ENCODE assay signal across 24 cellular contexts in the genomic region with DNA sequence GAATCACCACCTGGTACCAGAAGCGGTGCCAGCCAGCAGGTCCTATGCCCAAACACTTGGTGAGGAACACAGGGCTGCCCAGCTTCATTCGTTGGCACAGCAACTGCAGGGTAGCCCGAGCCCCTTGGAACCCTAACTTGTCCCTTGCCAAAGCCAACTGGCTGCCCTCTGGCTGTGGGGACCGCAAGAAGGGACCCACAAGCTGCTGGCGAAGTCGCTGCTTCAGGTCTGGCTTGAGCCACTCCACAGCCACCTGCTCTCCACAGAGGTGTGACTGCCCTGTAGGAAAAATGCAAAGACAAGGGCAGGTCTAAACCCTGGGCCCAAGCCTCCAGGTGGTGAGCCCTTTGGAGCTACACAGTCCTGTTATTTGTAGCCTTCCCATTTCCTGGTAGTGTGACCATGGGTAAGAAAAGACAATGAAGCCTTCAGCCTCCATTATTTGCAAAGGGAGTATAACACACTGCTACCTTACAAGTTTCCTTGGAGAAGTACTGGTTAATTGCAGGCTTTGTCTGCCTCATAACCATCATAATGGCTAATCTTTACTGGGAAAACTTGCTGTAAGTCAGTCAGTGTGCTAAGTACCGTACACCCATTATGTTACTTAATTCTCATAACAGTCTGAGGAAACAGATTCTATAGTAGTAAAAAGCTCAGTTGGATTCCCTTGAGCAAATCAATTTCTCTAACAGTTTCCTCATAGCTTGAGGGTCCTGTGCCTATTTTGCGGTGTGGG. TPM values are rescaled to one million over a fixed set of nuclear protein-coding genes. Genes with fewer than 3 reads are reported as not detected.
DNase-seq lines count a peak whose midpoint lies in the region; ATAC-seq, FAIRE-seq and TF ChIP-seq lines count a peak whose summit lies in the region.
"Had no signal": no experiment of that assay in that cellular context is flagged by ENCODE, and none has a peak within 500 bp of the region (broad histone marks: within the 10 kb centered on the region; RNA-seq: fewer than 3 reads in every experiment).

No MANE protein-coding gene starts in this region.

- BruUV-seq in HepG2 (replicated peaks; lab: Mats Ljungman, UMichigan): no TSS peak

- no peak overlapping the region for H3K4me2 ChIP-seq in HepG2 (ENCODE audit: low read depth, low read length)

- no peak for DNase-seq in HepG2 (ENCODE audit: low spot score)
- no peak for DNase-seq in right lobe of liver
- DNase-seq in endodermal cell: peak; percentile 48
- no peak for DNase-seq in activated CD8-positive, alpha-beta memory T cell treated with anti-CD3 and anti-CD28 coated beads for 24 hours
- DNase-seq in activated CD4-positive, alpha-beta T cell treated with anti-CD3 and anti-CD28 coated beads, Interleukin-2, amount 50 U/mL, for 48 hours: no peak
- no peak for DNase-seq in tibial nerve (ENCODE audit: low spot score in 2 of 2)
- DNase-seq: activated CD4-positive, alpha-beta T cell treated with anti-CD3 and anti-CD28 coated beads, Interleukin-2, amount 50 U/mL, for 1 hour; activated CD4-positive, CD25-positive, alpha-beta regulatory T cell; activated CD8-positive, alpha-beta memory T cell treated with anti-CD3 and anti-CD28 coated beads, Interleukin-2, amount 10 ng/mL, durations not matched to agents 7 days and 5 days; activated naive CD4-positive, alpha-beta T cell treated with anti-CD3 and anti-CD28 coated beads, Interleukin-2, amount 10 ng/mL, durations not matched to agents 7 days and 5 days; HCEC 1CT; KBM-7; left cardiac atrium; NCI-H1092 treated with DMSO at 0.1 percent for 48 hours; NCI-H187; NCI-H2171; NCI-H510A; stimulated activated CD4-positive, alpha-beta T cell treated with anti-CD3 and anti-CD28 coated beads, Interleukin-1b, Interleukin-23, amount 100 ng/mL, for 48 hours had no signal

- TF ChIP-seq CTCF in HepG2 (CRISPR knock-in tag; IDR thresholded peaks at IDR 0.05) (no peak), right lobe of liver (IDR thresholded peaks at IDR 0.05) (no peak), endodermal cell (conservative IDR thresholded peaks at IDR 0.05) (no peak), tibial nerve (IDR thresholded peaks at IDR 0.05) (no peak)

- H3K9ac ChIP-seq in HepG2 (ENCODE audit: insufficient read depth, low read depth, low read length): no peak overlapping the region
- no peak overlapping the region for H3K9ac ChIP-seq in HUES48 (ENCODE audit: low read depth, low read length)
- H3K9ac ChIP-seq in endodermal cell (ENCODE audit: extremely low read depth, low read length, poor library complexity, severe bottlenecking): no peak overlapping the region

- peaks cover 6% of the 10 kb centered on the region for H3K4me1 ChIP-seq in HepG2 (ENCODE audit: insufficient read depth, low read length)
- no peaks in the 10 kb centered on the region for H3K4me1 ChIP-seq in right lobe of liver
- H3K4me1 ChIP-seq in HUES48 (ENCODE audit: control insufficient read depth, insufficient read depth, low read length): peaks cover 9% of the 10 kb centered on the region; the same call in 1 of the 2 replicates
- H3K4me1 ChIP-seq in endodermal cell (ENCODE audit: control insufficient read depth, insufficient read depth, low read length): no peaks in the 10 kb centered on the region
- H3K4me1 ChIP-seq in tibial nerve: peaks cover 0 to 9% (median under 1%) of the 10 kb centered on the region in 4 donors

- H3K27ac ChIP-seq in HepG2 (ENCODE audit: extremely low read length, insufficient read depth, low read length) (no peak overlapping the region), right lobe of liver (no peak overlapping the region), HUES48 (ENCODE audit: low read depth, low read length) (peak overlapping the region; percentile 37), endodermal cell (ENCODE audit: low read depth, low read length) (no peak overlapping the region), tibial nerve (no peak overlapping the region)
- H3K27ac ChIP-seq: vagina had no signal

- H3K9me3 Mint-ChIP-seq in endodermal cell: no peaks in the 10 kb centered on the region
- H3K9me3 Mint-ChIP-seq: activated naive CD4-positive, alpha-beta T cell treated with anti-CD3 and anti-CD28 coated beads, Interleukin-2, amount 10 ng/mL, durations not matched to agents 7 days and 5 days; activated T-helper 1 cell treated with anti-CD3 and anti-CD28 coated beads, Interleukin-12 subunit alpha, Interleukin-12 subunit beta, Interleukin-2, Interleukin-4 antibody, amounts not matched to agents 30 ng/mL and 10 ng/mL and 1 ng/mL, durations not matched to agents 14 hours and 24 hours and 36 hours; stimulated activated naive CD8-positive, alpha-beta T cell treated with anti-CD3 and anti-CD28 coated beads, Interleukin-15, Interleukin-2, amounts not matched to agents 100 ng/mL and 50 ng/mL, for 24 hours had no signal

- H3K27me3 Mint-ChIP-seq in endodermal cell (ENCODE audit: insufficient read depth): no peaks in the 10 kb centered on the region
- H3K27me3 Mint-ChIP-seq: activated CD8-positive, alpha-beta memory T cell treated with anti-CD3 and anti-CD28 coated beads, Interleukin-2, amount 10 ng/mL, durations not matched to agents 7 days and 5 days; activated naive CD4-positive, alpha-beta T cell treated with anti-CD3 and anti-CD28 coated beads, Interleukin-2, amount 10 ng/mL, durations not matched to agents 7 days and 5 days; stimulated activated naive CD8-positive, alpha-beta T cell treated with anti-CD3 and anti-CD28 coated beads, Interleukin-15, Interleukin-2, amounts not matched to agents 100 ng/mL and 50 ng/mL, for 24 hours had no signal

- H3K79me2 ChIP-seq in HepG2 (ENCODE audit: insufficient read depth, low read length): peaks cover 5% of the 10 kb centered on the region

- no peak for TF ChIP-seq RAD21 in HepG2 (CRISPR knock-in tag; IDR thresholded peaks at IDR 0.05)

- WGBS in HepG2 (ENCODE audit: low lambda C conversion rate): 97% methylated on average over 5 of the region's 8 CpGs
- WGBS in right lobe of liver (ENCODE audit: insufficient coverage, low coverage, low lambda C conversion rate, missing lambda C conversion rate): 91% methylated on average over 2 of the region's 8 CpGs
- 94 to 100% methylated on average over 4 to 7 of the region's 8 CpGs for WGBS in endodermal cell (ENCODE audit: insufficient coverage in 1 of 2, insufficient read length in 1 of 2), 2 experiments
- 93 to 94% methylated on average over 5 of the region's 8 CpGs for WGBS in tibial nerve, 2 donors

- POLR2A ChIA-PET in HepG2 (lab: Yijun Ruan, JAX): no interaction called here

- peaks cover 25 to 61% of the 10 kb centered on the region in 2 experiments; a peak in 4 of 5 replicates for H3K36me3 ChIP-seq in HepG2 (replicated peaks in 1 of 2; ENCODE audit: control insufficient read depth in 1 of 2, insufficient read depth in 2 of 2, low read length in 2 of 2)
- H3K36me3 ChIP-seq in right lobe of liver: peaks cover 0 to 53% (median 14%) of the 10 kb centered on the region in 4 donors
- peaks cover 75% of the 10 kb centered on the region for H3K36me3 ChIP-seq in HUES48 (ENCODE audit: control insufficient read depth, insufficient read depth, low read length)
- peaks cover 57% of the 10 kb centered on the region for H3K36me3 ChIP-seq in endodermal cell (ENCODE audit: control insufficient read depth, insufficient read depth, low read length)
- H3K36me3 ChIP-seq in tibial nerve: peaks cover 2 to 97% (median 17%) of the 10 kb centered on the region in 3 donors

- H3K27ac Mint-ChIP-seq in endodermal cell: no peak overlapping the region
- H3K27ac Mint-ChIP-seq: activated CD8-positive, alpha-beta memory T cell treated with anti-CD3 and anti-CD28 coated beads, Interleukin-2, amount 10 ng/mL, durations not matched to agents 7 days and 5 days; activated naive CD4-positive, alpha-beta T cell treated with anti-CD3 and anti-CD28 coated beads, Interleukin-2, amount 10 ng/mL, durations not matched to agents 7 days and 5 days; activated T-helper 1 cell treated with anti-CD3 and anti-CD28 coated beads, Interleukin-12 subunit alpha, Interleukin-12 subunit beta, Interleukin-2, Interleukin-4 antibody, amounts not matched to agents 30 ng/mL and 10 ng/mL and 1 ng/mL, durations not matched to agents 14 hours and 24 hours and 36 hours; stimulated activated naive CD8-positive, alpha-beta T cell treated with anti-CD3 and anti-CD28 coated beads, Interleukin-15, Interleukin-2, amounts not matched to agents 100 ng/mL and 50 ng/mL, for 24 hours had no signal

- no peak overlapping the region for H3K4me3 Mint-ChIP-seq in endodermal cell
- H3K4me3 Mint-ChIP-seq: activated CD8-positive, alpha-beta memory T cell treated with anti-CD3 and anti-CD28 coated beads, Interleukin-2, amount 10 ng/mL, durations not matched to agents 7 days and 5 days; activated naive CD4-positive, alpha-beta T cell treated with anti-CD3 and anti-CD28 coated beads, Interleukin-2, amount 10 ng/mL, durations not matched to agents 7 days and 5 days; activated T-helper 1 cell treated with anti-CD3 and anti-CD28 coated beads, Interleukin-12 subunit alpha, Interleukin-12 subunit beta, Interleukin-2, Interleukin-4 antibody, amounts not matched to agents 30 ng/mL and 10 ng/mL and 1 ng/mL, durations not matched to agents 14 hours and 24 hours and 36 hours; stimulated activated naive CD8-positive, alpha-beta T cell treated with anti-CD3 and anti-CD28 coated beads, Interleukin-15, Interleukin-2, amounts not matched to agents 100 ng/mL and 50 ng/mL, for 24 hours had no signal

- in situ Hi-C loops in HepG2 (cut with HindIII; ENCODE audit: extremely low pct_ligation_motif_present, low pct_unique_long_range_greater_than_20kb): no loop called here

- H3K27me3 ChIP-seq in HepG2 (ENCODE audit: control insufficient read depth in 1 of 2, insufficient read depth in 2 of 2, low read length in 2 of 2) (no peaks in the 10 kb centered on the region), right lobe of liver (no peaks in the 10 kb centered on the region), HUES48 (ENCODE audit: control insufficient read depth, insufficient read depth, low read length) (no peaks in the 10 kb centered on the region), endodermal cell (ENCODE audit: control insufficient read depth, insufficient read depth, low read length, poor library complexity, severe bottlenecking) (no peaks in the 10 kb centered on the region), tibial nerve (no peaks in the 10 kb centered on the region)
- H3K27me3 ChIP-seq: vagina had no signal

- H3K9me3 ChIP-seq in HepG2 (ENCODE audit: low read length) (no peaks in the 10 kb centered on the region), right lobe of liver (no peaks in the 10 kb centered on the region), HUES48 (ENCODE audit: control insufficient read depth, insufficient read depth, low read length) (no peaks in the 10 kb centered on the region), endodermal cell (ENCODE audit: control insufficient read depth, low read length) (no peaks in the 10 kb centered on the region), tibial nerve (no peaks in the 10 kb centered on the region)
- H3K9me3 ChIP-seq: vagina had no signal

- no peak for FAIRE-seq in HepG2 (lab: Jason Lieb, UNC)

- no peak overlapping the region for H2AFZ ChIP-seq in HepG2 (ENCODE audit: low read length)

- peak; percentile 11; the same call in 2 of the 3 replicates for ATAC-seq in HepG2
- ATAC-seq in right lobe of liver: no peak
- ATAC-seq in GM21723 (IDR thresholded peaks at IDR 0.05; ENCODE audit: unreplicated experiment): no peak

- H3K4me3 ChIP-seq in HepG2 (replicated peaks in 1 of 3; ENCODE audit: insufficient read depth in 1 of 3, low read depth in 2 of 3, low read length in 3 of 3): no peak overlapping the region
- no peak overlapping the region for H3K4me3 ChIP-seq in right lobe of liver
- H3K4me3 ChIP-seq in HUES48 (ENCODE audit: low read depth, low read length): no peak overlapping the region
- no peak overlapping the region for H3K4me3 ChIP-seq in endodermal cell (ENCODE audit: low read length)
- H3K4me3 ChIP-seq in tibial nerve: no peak overlapping the region

- peaks cover 70% of the 10 kb centered on the region for H3K36me3 Mint-ChIP-seq in endodermal cell (ENCODE audit: low read depth)

- intact Hi-C loops in HepG2 (cut with micrococcal nuclease; ENCODE audit: unreplicated experiment) (no loop called here), right lobe of liver (cut with DNase I) (no loop called here)

- TF ChIP-seq POLR2A in HepG2 (IDR thresholded peaks at IDR 0.05; ENCODE audit: insufficient read depth in 1 of 2, low read depth in 2 of 2, low read length in 2 of 2) (no peak), right lobe of liver (IDR thresholded peaks at IDR 0.05) (no peak), tibial nerve (IDR thresholded peaks at IDR 0.05) (no peak)

- H3K4me1 Mint-ChIP-seq in endodermal cell: peaks cover 6% of the 10 kb centered on the region

- H4K20me1 ChIP-seq in HepG2 (ENCODE audit: insufficient read depth, low read length): no peaks in the 10 kb centered on the region

- TF ChIP-seq EP300 in HepG2 (IDR thresholded peaks at IDR 0.05; ENCODE audit: low read depth in 2 of 2, low read length in 2 of 2) (no peak), HepG2 (CRISPR knock-in tag; IDR thresholded peaks at IDR 0.05; ENCODE audit: borderline replicate concordance) (no peak), tibial nerve (IDR thresholded peaks at IDR 0.05) (no peak)

- CTCF ChIA-PET in HepG2 (lab: Yijun Ruan, JAX; ENCODE audit: low intra/inter-chr PET ratio, low total read pairs): no interaction called here

RNA-seq across cellular contexts. Expression of a gene that starts 1.7 kb away (rescaled TPM):
- total RNA-seq in HepG2 (2016; rRNA removed; fragmentation: Illumina TruSeq; extraction: Trizol) (0.17 and 0.55 TPM in 2 replicates), right lobe of liver (1 to 10 TPM in 1 of 6 experiments, under 1 TPM in 5; 0.27 to 1.4 (median 0.69) TPM), endodermal cell (1 to 10 TPM; 1.1 to 1.6 TPM), tibial nerve (1 to 10 TPM; 1.3 to 6.1 (median 2.0) TPM)
- not detected in 2 replicates for total RNA-seq in HepG2 (2016; cell fraction: cytosol; rRNA removed; fragmentation: Illumina TruSeq; extraction: Trizol; ENCODE audit: low read depth)
- 0.63 TPM in 1 of 2 replicates, not detected in the other for total RNA-seq in HepG2 (2016; cell fraction: insoluble cytoplasmic fraction; rRNA removed; fragmentation: Illumina TruSeq; extraction: Trizol)
- total RNA-seq in HepG2 (2016; cell fraction: membrane; rRNA removed; fragmentation: Illumina TruSeq; extraction: Trizol): 0.15 and 0.21 TPM in 2 replicates
- total RNA-seq in HepG2 (2016; cell fraction: nucleus; rRNA removed; fragmentation: Illumina TruSeq; extraction: Trizol): 0.93 and 1.1 TPM in 2 replicates
- 0.48 and 1.3 TPM in 2 replicates for polyA plus RNA-seq in HepG2 (2011; rRNA removed)
- 0.28 and 0.52 TPM in 2 replicates for polyA plus RNA-seq in HepG2 (2011; cell fraction: cytosol; rRNA removed)
- 8.9 and 9.8 TPM in 2 replicates for polyA plus RNA-seq in HepG2 (2011; cell fraction: nucleus; rRNA removed)
- polyA plus RNA-seq in HepG2 (2012): not detected in 2 replicates
- polyA plus RNA-seq in HepG2 (2016; cell fraction: cytosol; fragmentation: Illumina TruSeq; extraction: Trizol; ENCODE audit: low read depth): 0.07 TPM in 1 of 2 replicates, not detected in the other
- polyA plus RNA-seq in HepG2 (2016; cell fraction: insoluble cytoplasmic fraction; fragmentation: Illumina TruSeq; extraction: Trizol; ENCODE audit: low read depth): 0.15 TPM in 1 of 2 replicates, not detected in the other
- 0.23 TPM in 2 replicates for polyA plus RNA-seq in HepG2 (2016; cell fraction: membrane; fragmentation: Illumina TruSeq; extraction: Trizol; ENCODE audit: low read depth)
- 2.8 and 3.7 TPM in 2 replicates for polyA plus RNA-seq in HepG2 (2016; cell fraction: nucleus; fragmentation: Illumina TruSeq; extraction: Trizol; ENCODE audit: insufficient read depth, low read depth)
- polyA minus RNA-seq in HepG2 (2011; rRNA and poly(A)+ RNA removed; ENCODE audit: low replicate concordance): 0.88 and 1.3 TPM in 2 replicates
- not detected in 2 replicates for polyA minus RNA-seq in HepG2 (2011; cell fraction: cytosol; rRNA and poly(A)+ RNA removed)
- 1.2 and 1.4 TPM in 2 replicates for polyA minus RNA-seq in HepG2 (2011; cell fraction: nucleus; rRNA and poly(A)+ RNA removed)
- 1.8 TPM for polyA plus RNA-seq in endodermal cell (2013, experiment 1 of 2)
- 2.7 TPM for polyA plus RNA-seq in endodermal cell (2013, experiment 2 of 2)
- total RNA-seq: G401 had no signal

RNA-seq across cellular contexts. Expression of a gene that starts 6.9 kb away (rescaled TPM):
- 18.2 and 18.5 TPM in 2 replicates for total RNA-seq in HepG2 (2016; rRNA removed; fragmentation: Illumina TruSeq; extraction: Trizol)
- 1.8 and 2.8 TPM in 2 replicates for total RNA-seq in HepG2 (2016; cell fraction: cytosol; rRNA removed; fragmentation: Illumina TruSeq; extraction: Trizol; ENCODE audit: low read depth)
- total RNA-seq in HepG2 (2016; cell fraction: insoluble cytoplasmic fraction; rRNA removed; fragmentation: Illumina TruSeq; extraction: Trizol): 17.1 and 17.6 TPM in 2 replicates
- 8.8 TPM in 2 replicates for total RNA-seq in HepG2 (2016; cell fraction: membrane; rRNA removed; fragmentation: Illumina TruSeq; extraction: Trizol)
- 16.0 and 18.3 TPM in 2 replicates for total RNA-seq in HepG2 (2016; cell fraction: nucleus; rRNA removed; fragmentation: Illumina TruSeq; extraction: Trizol)
- 17.7 and 23.4 TPM in 2 replicates for polyA plus RNA-seq in HepG2 (2011; rRNA removed)
- 15.6 and 19.1 TPM in 2 replicates for polyA plus RNA-seq in HepG2 (2011; cell fraction: cytosol; rRNA removed)
- 55.5 and 55.6 TPM in 2 replicates for polyA plus RNA-seq in HepG2 (2011; cell fraction: nucleus; rRNA removed)
- polyA plus RNA-seq in HepG2 (2012): 13.9 and 15.2 TPM in 2 replicates
- 1.9 and 2.1 TPM in 2 replicates for polyA plus RNA-seq in HepG2 (2016; cell fraction: cytosol; fragmentation: Illumina TruSeq; extraction: Trizol; ENCODE audit: low read depth)
- polyA plus RNA-seq in HepG2 (2016; cell fraction: insoluble cytoplasmic fraction; fragmentation: Illumina TruSeq; extraction: Trizol; ENCODE audit: low read depth): 15.5 and 17.3 TPM in 2 replicates
- polyA plus RNA-seq in HepG2 (2016; cell fraction: membrane; fragmentation: Illumina TruSeq; extraction: Trizol; ENCODE audit: low read depth): 5.0 and 5.9 TPM in 2 replicates
- polyA plus RNA-seq in HepG2 (2016; cell fraction: nucleus; fragmentation: Illumina TruSeq; extraction: Trizol; ENCODE audit: insufficient read depth, low read depth): 50.1 and 52.2 TPM in 2 replicates
- 24.4 and 41.7 TPM in 2 replicates for polyA minus RNA-seq in HepG2 (2011; rRNA and poly(A)+ RNA removed; ENCODE audit: low replicate concordance)
- 14.0 and 14.3 TPM in 2 replicates for polyA minus RNA-seq in HepG2 (2011; cell fraction: cytosol; rRNA and poly(A)+ RNA removed)
- 19.7 and 20.5 TPM in 2 replicates for polyA minus RNA-seq in HepG2 (2011; cell fraction: nucleus; rRNA and poly(A)+ RNA removed)
- 10 to 100 TPM; 13.3 to 18.4 (median 15.0) TPM for total RNA-seq in right lobe of liver
- 10 to 100 TPM; 20.4 to 23.1 TPM for total RNA-seq in endodermal cell
- 15.6 TPM for polyA plus RNA-seq in endodermal cell (2013, experiment 1 of 2)
- polyA plus RNA-seq in endodermal cell (2013, experiment 2 of 2): 15.9 TPM
- total RNA-seq in tibial nerve: 10 to 100 TPM; 15.1 to 33.0 (median 21.1) TPM

RNA-seq across cellular contexts. Expression of a gene that starts 19.5 kb away (rescaled TPM):
- 66.2 and 78.8 TPM in 2 replicates for total RNA-seq in HepG2 (2016; rRNA removed; fragmentation: Illumina TruSeq; extraction: Trizol)
- 13.1 and 14.5 TPM in 2 replicates for total RNA-seq in HepG2 (2016; cell fraction: cytosol; rRNA removed; fragmentation: Illumina TruSeq; extraction: Trizol; ENCODE audit: low read depth)
- total RNA-seq in HepG2 (2016; cell fraction: insoluble cytoplasmic fraction; rRNA removed; fragmentation: Illumina TruSeq; extraction: Trizol): 70.2 and 81.1 TPM in 2 replicates
- total RNA-seq in HepG2 (2016; cell fraction: membrane; rRNA removed; fragmentation: Illumina TruSeq; extraction: Trizol): 20.9 and 21.9 TPM in 2 replicates
- total RNA-seq in HepG2 (2016; cell fraction: nucleus; rRNA removed; fragmentation: Illumina TruSeq; extraction: Trizol): 45.1 and 48.6 TPM in 2 replicates
- 36.9 and 37.2 TPM in 2 replicates for polyA plus RNA-seq in HepG2 (2011; rRNA removed)
- polyA plus RNA-seq in HepG2 (2011; cell fraction: cytosol; rRNA removed): 33.8 and 44.9 TPM in 2 replicates
- 45.2 and 53.9 TPM in 2 replicates for polyA plus RNA-seq in HepG2 (2011; cell fraction: nucleus; rRNA removed)
- 36.0 and 36.8 TPM in 2 replicates for polyA plus RNA-seq in HepG2 (2012)
- polyA plus RNA-seq in HepG2 (2016; cell fraction: cytosol; fragmentation: Illumina TruSeq; extraction: Trizol; ENCODE audit: low read depth): 7.2 and 8.5 TPM in 2 replicates
- 86.5 and 89.9 TPM in 2 replicates for polyA plus RNA-seq in HepG2 (2016; cell fraction: insoluble cytoplasmic fraction; fragmentation: Illumina TruSeq; extraction: Trizol; ENCODE audit: low read depth)
- 13.6 and 14.8 TPM in 2 replicates for polyA plus RNA-seq in HepG2 (2016; cell fraction: membrane; fragmentation: Illumina TruSeq; extraction: Trizol; ENCODE audit: low read depth)
- polyA plus RNA-seq in HepG2 (2016; cell fraction: nucleus; fragmentation: Illumina TruSeq; extraction: Trizol; ENCODE audit: insufficient read depth, low read depth): 117 and 121 TPM in 2 replicates
- 23.8 and 62.7 TPM in 2 replicates for polyA minus RNA-seq in HepG2 (2011; rRNA and poly(A)+ RNA removed; ENCODE audit: low replicate concordance)
- polyA minus RNA-seq in HepG2 (2011; cell fraction: cytosol; rRNA and poly(A)+ RNA removed): 19.5 and 25.5 TPM in 2 replicates
- 42.5 and 53.8 TPM in 2 replicates for polyA minus RNA-seq in HepG2 (2011; cell fraction: nucleus; rRNA and poly(A)+ RNA removed)
- 10 to 100 TPM; 22.8 to 46.6 (median 37.0) TPM for total RNA-seq in right lobe of liver
- total RNA-seq in endodermal cell: 10 to 100 TPM; 48.0 to 52.1 TPM
- polyA plus RNA-seq in endodermal cell (2013, experiment 1 of 2): 51.0 TPM
- polyA plus RNA-seq in endodermal cell (2013, experiment 2 of 2): 43.0 TPM
- total RNA-seq in tibial nerve: 10 to 100 TPM; 45.4 to 63.9 (median 48.6) TPM

RNA-seq across cellular contexts. Expression of a gene that starts 19.6 kb away (rescaled TPM):
- 25.8 and 28.3 TPM in 2 replicates for total RNA-seq in HepG2 (2016; rRNA removed; fragmentation: Illumina TruSeq; extraction: Trizol)
- 5.1 and 6.4 TPM in 2 replicates for total RNA-seq in HepG2 (2016; cell fraction: cytosol; rRNA removed; fragmentation: Illumina TruSeq; extraction: Trizol; ENCODE audit: low read depth)
- total RNA-seq in HepG2 (2016; cell fraction: insoluble cytoplasmic fraction; rRNA removed; fragmentation: Illumina TruSeq; extraction: Trizol): 26.9 and 28.1 TPM in 2 replicates
- 9.4 and 11.0 TPM in 2 replicates for total RNA-seq in HepG2 (2016; cell fraction: membrane; rRNA removed; fragmentation: Illumina TruSeq; extraction: Trizol)
- total RNA-seq in HepG2 (2016; cell fraction: nucleus; rRNA removed; fragmentation: Illumina TruSeq; extraction: Trizol): 24.3 and 26.6 TPM in 2 replicates
- polyA plus RNA-seq in HepG2 (2011; rRNA removed): 17.6 and 17.9 TPM in 2 replicates
- 11.2 and 13.9 TPM in 2 replicates for polyA plus RNA-seq in HepG2 (2011; cell fraction: cytosol; rRNA removed)
- polyA plus RNA-seq in HepG2 (2011; cell fraction: nucleus; rRNA removed): 29.0 and 33.3 TPM in 2 replicates
- polyA plus RNA-seq in HepG2 (2012): 14.2 and 15.4 TPM in 2 replicates
- 1.7 and 2.6 TPM in 2 replicates for polyA plus RNA-seq in HepG2 (2016; cell fraction: cytosol; fragmentation: Illumina TruSeq; extraction: Trizol; ENCODE audit: low read depth)
- 21.7 and 22.7 TPM in 2 replicates for polyA plus RNA-seq in HepG2 (2016; cell fraction: insoluble cytoplasmic fraction; fragmentation: Illumina TruSeq; extraction: Trizol; ENCODE audit: low read depth)
- 4.5 and 5.1 TPM in 2 replicates for polyA plus RNA-seq in HepG2 (2016; cell fraction: membrane; fragmentation: Illumina TruSeq; extraction: Trizol; ENCODE audit: low read depth)
- 34.6 and 36.3 TPM in 2 replicates for polyA plus RNA-seq in HepG2 (2016; cell fraction: nucleus; fragmentation: Illumina TruSeq; extraction: Trizol; ENCODE audit: insufficient read depth, low read depth)
- 18.1 and 21.0 TPM in 2 replicates for polyA minus RNA-seq in HepG2 (2011; rRNA and poly(A)+ RNA removed; ENCODE audit: low replicate concordance)
- polyA minus RNA-seq in HepG2 (2011; cell fraction: cytosol; rRNA and poly(A)+ RNA removed): 8.6 and 10.0 TPM in 2 replicates
- 44.9 and 58.2 TPM in 2 replicates for polyA minus RNA-seq in HepG2 (2011; cell fraction: nucleus; rRNA and poly(A)+ RNA removed)
- 10 to 100 TPM in 4 of 6 experiments, 1 to 10 TPM in 2; 8.5 to 13.9 (median 11.5) TPM for total RNA-seq in right lobe of liver
- 10 to 100 TPM; 30.9 to 35.5 TPM for total RNA-seq in endodermal cell
- polyA plus RNA-seq in endodermal cell (2013, experiment 1 of 2): 28.9 TPM
- polyA plus RNA-seq in endodermal cell (2013, experiment 2 of 2): 24.4 TPM
- total RNA-seq in tibial nerve: 10 to 100 TPM; 33.9 to 41.2 (median 35.1) TPM

RNA-seq across cellular contexts. Expression of a gene that starts 24.0 kb away (rescaled TPM):
- total RNA-seq in HepG2 (2016; rRNA removed; fragmentation: Illumina TruSeq; extraction: Trizol): 67.5 and 86.4 TPM in 2 replicates
- total RNA-seq in HepG2 (2016; cell fraction: cytosol; rRNA removed; fragmentation: Illumina TruSeq; extraction: Trizol; ENCODE audit: low read depth): 10.9 and 13.0 TPM in 2 replicates
- 67.8 and 81.2 TPM in 2 replicates for total RNA-seq in HepG2 (2016; cell fraction: insoluble cytoplasmic fraction; rRNA removed; fragmentation: Illumina TruSeq; extraction: Trizol)
- 12.8 and 18.0 TPM in 2 replicates for total RNA-seq in HepG2 (2016; cell fraction: membrane; rRNA removed; fragmentation: Illumina TruSeq; extraction: Trizol)
- 45.9 and 55.5 TPM in 2 replicates for total RNA-seq in HepG2 (2016; cell fraction: nucleus; rRNA removed; fragmentation: Illumina TruSeq; extraction: Trizol)
- polyA plus RNA-seq in HepG2 (2011; rRNA removed): 63.7 and 65.3 TPM in 2 replicates
- 43.5 and 55.0 TPM in 2 replicates for polyA plus RNA-seq in HepG2 (2011; cell fraction: cytosol; rRNA removed)
- polyA plus RNA-seq in HepG2 (2011; cell fraction: nucleus; rRNA removed): 132 and 195 TPM in 2 replicates
- 61.8 and 72.2 TPM in 2 replicates for polyA plus RNA-seq in HepG2 (2012)
- polyA plus RNA-seq in HepG2 (2016; cell fraction: cytosol; fragmentation: Illumina TruSeq; extraction: Trizol; ENCODE audit: low read depth): 8.8 TPM in 2 replicates
- 103 and 116 TPM in 2 replicates for polyA plus RNA-seq in HepG2 (2016; cell fraction: insoluble cytoplasmic fraction; fragmentation: Illumina TruSeq; extraction: Trizol; ENCODE audit: low read depth)
- polyA plus RNA-seq in HepG2 (2016; cell fraction: membrane; fragmentation: Illumina TruSeq; extraction: Trizol; ENCODE audit: low read depth): 8.1 and 11.8 TPM in 2 replicates
- 114 and 115 TPM in 2 replicates for polyA plus RNA-seq in HepG2 (2016; cell fraction: nucleus; fragmentation: Illumina TruSeq; extraction: Trizol; ENCODE audit: insufficient read depth, low read depth)
- polyA minus RNA-seq in HepG2 (2011; rRNA and poly(A)+ RNA removed; ENCODE audit: low replicate concordance): 32.1 and 98.6 TPM in 2 replicates
- polyA minus RNA-seq in HepG2 (2011; cell fraction: cytosol; rRNA and poly(A)+ RNA removed): 23.0 and 28.8 TPM in 2 replicates
- 63.2 and 75.2 TPM in 2 replicates for polyA minus RNA-seq in HepG2 (2011; cell fraction: nucleus; rRNA and poly(A)+ RNA removed)
- 10 to 100 TPM; 26.6 to 50.7 (median 30.3) TPM for total RNA-seq in right lobe of liver
- 10 to 100 TPM; 68.9 to 76.8 TPM for total RNA-seq in endodermal cell
- polyA plus RNA-seq in endodermal cell (2013, experiment 1 of 2): 87.9 TPM
- polyA plus RNA-seq in endodermal cell (2013, experiment 2 of 2): 81.6 TPM
- total RNA-seq in tibial nerve: 100 to 1,000 TPM in 2 of 4 donors, 10 to 100 TPM in 2; 91.6 to 142 (median 108) TPM
